Comparison of ENCODE assay signal across 25 cellular contexts in the genomic region with DNA sequence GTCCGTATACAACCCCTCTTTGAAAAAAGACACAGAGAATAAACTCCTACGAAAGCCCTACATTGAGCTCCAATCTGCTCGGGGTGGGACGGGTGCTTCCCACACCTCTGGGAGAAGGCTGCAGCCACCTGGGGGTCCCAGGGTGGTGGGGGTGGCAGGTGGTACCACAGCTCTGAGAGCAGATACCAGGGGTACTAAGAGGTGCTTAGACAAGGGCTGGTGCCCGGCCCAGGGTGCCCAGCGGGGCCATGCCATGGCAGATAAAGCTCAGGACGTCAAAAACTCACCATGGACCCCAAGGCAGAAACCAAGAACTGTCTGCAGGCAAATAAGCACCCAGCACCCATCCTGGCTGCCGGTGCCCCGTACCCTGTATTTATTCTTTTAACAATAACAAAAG.
"Had no signal": no experiment of that assay in that cellular context is flagged by ENCODE, and none has a peak within 500 bp of the region (broad histone marks: within the 10 kb centered on the region; RNA-seq: fewer than 3 reads in every experiment).

No MANE protein-coding gene starts in this region.

- H3K4me3 Mint-ChIP-seq: dendritic cell treated with granulocyte-macrophage colony-stimulating factor and Interleukin-4, amounts not matched to agents 40 ng/mL and 50 ng/mL, for 4 days; endodermal cell; nephron; neural progenitor cell; stimulated activated effector memory CD8-positive, alpha-beta T cell treated with anti-CD3 and anti-CD28 coated beads, Interleukin-12 subunit alpha, Interleukin-12 subunit beta, amount 100 ng/mL, for 72 hours had no signal

- H3K4me2 ChIP-seq: hepatocyte, neural progenitor cell had no signal

- H3K9ac ChIP-seq: neural progenitor cell had no signal

- H3K9me3 ChIP-seq: colonic mucosa, ovary, psoas muscle, sigmoid colon, stomach, thyroid gland, vagina had no signal

- H3K9me3 Mint-ChIP-seq: dendritic cell treated with granulocyte-macrophage colony-stimulating factor and Interleukin-4, amounts not matched to agents 40 ng/mL and 50 ng/mL, for 4 days; endodermal cell; naive thymus-derived CD4-positive, alpha-beta T cell; nephron; neural progenitor cell; stimulated activated effector memory CD8-positive, alpha-beta T cell treated with anti-CD3 and anti-CD28 coated beads, Interleukin-12 subunit alpha, Interleukin-12 subunit beta, amount 100 ng/mL, for 72 hours had no signal

- H3K36me3 ChIP-seq: colonic mucosa, neural progenitor cell, ovary, vagina had no signal

- H3K27ac Mint-ChIP-seq: dendritic cell treated with granulocyte-macrophage colony-stimulating factor and Interleukin-4, amounts not matched to agents 40 ng/mL and 50 ng/mL, for 4 days; nephron; neural progenitor cell; stimulated activated effector memory CD8-positive, alpha-beta T cell treated with anti-CD3 and anti-CD28 coated beads, Interleukin-12 subunit alpha, Interleukin-12 subunit beta, amount 100 ng/mL, for 72 hours had no signal

- H2AFZ ChIP-seq: hepatocyte, neural progenitor cell had no signal

- H3K27me3 ChIP-seq: colonic mucosa, hepatocyte, neural progenitor cell, ovary, sigmoid colon, stomach, thyroid gland, vagina had no signal

- H3K27me3 Mint-ChIP-seq: naive thymus-derived CD4-positive, alpha-beta T cell had no signal

- H3K4me3 ChIP-seq: colonic mucosa, hepatocyte, neural progenitor cell, ovary, psoas muscle, sigmoid colon, stomach, thyroid gland, vagina had no signal

- DNase-seq: colonic mucosa; effector CD8-positive, alpha-beta T cell; endodermal cell; foreskin melanocyte; kidney; mesenchymal stem cell; midbrain; nucleus accumbens; psoas muscle; sigmoid colon; stimulated activated CD4-positive, alpha-beta T cell treated with anti-CD3 and anti-CD28 coated beads, Interleukin-2, amount 100 ng/mL, for 24 hours; stimulated activated CD4-positive, alpha-beta T cell treated with anti-CD3 and anti-CD28 coated beads, Interleukin-4, amount 100 ng/mL, for 24 hours; stimulated activated naive CD4-positive, alpha-beta T cell treated with Interleukin-2 at 50 U/mL for 16 hours; stomach; thyroid gland; trophoblast cell had no signal

- H3K36me3 Mint-ChIP-seq: neural progenitor cell had no signal

- H3K27ac ChIP-seq: colonic mucosa, epithelial cell of prostate, hepatocyte, neural progenitor cell, ovary, psoas muscle, thyroid gland, vagina had no signal

- H3K4me1 Mint-ChIP-seq: stimulated activated effector memory CD8-positive, alpha-beta T cell treated with anti-CD3 and anti-CD28 coated beads, Interleukin-12 subunit alpha, Interleukin-12 subunit beta, amount 100 ng/mL, for 72 hours had no signal
